ENCODE assay signal across 8 cellular contexts in the genomic region with DNA sequence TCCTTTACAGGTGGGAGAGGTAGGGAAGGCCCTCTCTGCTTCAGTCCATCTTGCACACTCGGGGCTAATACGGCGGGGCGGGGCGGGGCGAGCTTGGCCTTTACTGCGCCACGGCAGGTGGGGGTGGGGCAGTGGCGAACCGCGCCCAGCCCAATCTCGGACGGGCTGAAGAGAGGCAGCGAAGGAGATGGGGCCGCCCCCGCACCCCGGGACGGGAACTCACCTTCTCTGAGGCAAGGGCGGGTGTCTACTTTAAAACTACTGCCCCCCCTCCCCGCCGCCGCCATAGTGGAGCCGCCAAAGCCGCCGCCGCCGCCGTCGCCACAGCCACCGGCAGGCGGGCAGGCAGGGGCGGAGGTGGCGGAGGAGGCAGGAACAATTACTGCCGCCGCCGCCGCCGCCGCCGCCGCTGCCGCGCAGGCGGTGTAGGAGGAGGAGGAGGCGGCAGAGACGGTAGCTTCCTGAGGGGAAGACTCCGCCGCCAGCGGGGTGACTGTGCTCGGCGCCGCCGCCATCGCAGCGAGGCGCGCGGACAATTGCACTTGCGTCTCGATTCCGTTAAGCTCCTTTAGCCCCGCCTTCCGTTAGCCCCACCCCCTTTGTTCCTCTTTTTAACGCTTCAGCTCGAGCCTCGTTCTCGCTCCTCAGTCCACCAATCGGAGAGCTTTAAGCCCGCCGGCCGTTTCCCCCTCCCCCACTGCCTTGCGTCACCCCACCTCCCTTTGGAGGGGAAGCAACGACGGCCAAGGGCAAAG. TPM values are rescaled to one million over a fixed set of nuclear protein-coding genes. Genes with fewer than 3 reads are reported as not detected.
DNase-seq lines count a peak whose midpoint lies in the region; ATAC-seq, FAIRE-seq and TF ChIP-seq lines count a peak whose summit lies in the region.

A gene (minus strand): TSS at position 534 of the 755 bp plus-strand sequence. CDS start 19 bp downstream, at position 515.

- no peaks in the 10 kb centered on the region for H3K79me2 ChIP-seq in OCI-LY1 (ENCODE audit: insufficient read depth, low read length)

- H3F3A ChIP-seq in OCI-LY1 (ENCODE audit: insufficient read depth, low read length) = no peaks in the 10 kb centered on the region

- DNase-seq in D721Med (ENCODE audit: insufficient read length, low spot score) (no peak), esophagus squamous epithelium (lab: John Stamatoyannopoulos, UW) (peak; percentile 46), myocyte (ENCODE audit: low read depth) (peak; percentile 65)
- peak; percentile 89 for DNase-seq in activated T-cell treated with anti-CD3 and anti-CD28 coated beads, Interleukin-2, amount 50 U/mL, for 1 hour
- peak; percentile 87 to 92 for DNase-seq in stimulated activated CD8-positive, alpha-beta memory T cell treated with anti-CD3 and anti-CD28 coated beads, Interleukin-7, amount 100 ng/mL, for 4 hours (ENCODE audit: low read depth in 2 of 2)

- H2AFZ ChIP-seq in OCI-LY1 (ENCODE audit: low read length) = no peak within 1 kb of the TSS

- H3K36me3 ChIP-seq in HUES6 (ENCODE audit: control insufficient read depth, insufficient read depth, low read length) = no peaks in the 10 kb centered on the region
- no peaks in the 10 kb centered on the region for H3K36me3 ChIP-seq in OCI-LY1 (ENCODE audit: insufficient read depth, low read length)
- H3K36me3 ChIP-seq in esophagus squamous epithelium = no peaks in the 10 kb centered on the region

- peaks cover 9% of the 10 kb centered on the region for H3K9me3 ChIP-seq in HUES6 (ENCODE audit: control insufficient read depth, insufficient read depth, low read depth, low read length)
- no peaks in the 10 kb centered on the region for H3K9me3 ChIP-seq in OCI-LY1 (ENCODE audit: low read length)
- no peaks in the 10 kb centered on the region for H3K9me3 ChIP-seq in esophagus squamous epithelium

- H3K9ac ChIP-seq in HUES6 (ENCODE audit: low read length) = peak within 1 kb of the TSS; percentile 83
- H3K9ac ChIP-seq in OCI-LY1 (ENCODE audit: low read length) = peak within 1 kb of the TSS; percentile 95

- H3K4me1 ChIP-seq in HUES6 (ENCODE audit: control insufficient read depth, insufficient read depth, low read length) = peaks cover 15% of the 10 kb centered on the region
- H3K4me1 ChIP-seq in OCI-LY1 (ENCODE audit: insufficient read depth, low read length, severe bottlenecking) = peaks cover 9% of the 10 kb centered on the region
- H3K4me1 ChIP-seq in esophagus squamous epithelium = peaks cover 0 to 9% (median 0%) of the 10 kb centered on the region in 3 donors

- peak within 1 kb of the TSS; percentile 90 for H3K27ac ChIP-seq in HUES6 (ENCODE audit: low read depth, low read length)
- H3K27ac ChIP-seq in OCI-LY1 (ENCODE audit: low read depth, low read length, poor library complexity, severe bottlenecking) = peak within 1 kb of the TSS; percentile 66
- peak within 1 kb of the TSS; percentile 82 to 93 (median 89) for H3K27ac ChIP-seq in esophagus squamous epithelium

- WGBS in esophagus squamous epithelium, 2 donors = 3 to 38% methylated on average over 8 to 13 of the region's 74 CpGs

- H3K4me2 ChIP-seq in OCI-LY1 (ENCODE audit: low read length) = peak within 1 kb of the TSS; percentile 71

- H4K20me1 ChIP-seq in OCI-LY1 (ENCODE audit: insufficient read depth, low read length) = no peaks in the 10 kb centered on the region

- no peak for TF ChIP-seq CTCF in D721Med (IDR thresholded peaks at IDR 0.05; ENCODE audit: insufficient read depth, missing control alignments)
- TF ChIP-seq CTCF in OCI-LY1 (IDR thresholded peaks at IDR 0.05; ENCODE audit: low read length) = no peak
- TF ChIP-seq CTCF in esophagus squamous epithelium (IDR thresholded peaks at IDR 0.05) = no peak

- peak in 2 of 4 donors; percentile 89 to 92 for TF ChIP-seq POLR2A in esophagus squamous epithelium (IDR thresholded peaks at IDR 0.05)

- FAIRE-seq in D721Med (lab: Jason Lieb, UNC) = peak; percentile 55

- intact Hi-C loops in esophagus squamous epithelium (cut with DNase I) = no loop called here

- peak; percentile 89 for ATAC-seq in GM21423 (IDR thresholded peaks at IDR 0.05; ENCODE audit: unreplicated experiment)

- no peaks in the 10 kb centered on the region for H3K9me2 ChIP-seq in OCI-LY1 (ENCODE audit: low read depth, low read length)

- H3K27me3 ChIP-seq in HUES6 (ENCODE audit: control insufficient read depth, insufficient read depth, low read length) (peaks cover 9% of the 10 kb centered on the region; the same call in 1 of the 2 replicates), OCI-LY1 (ENCODE audit: insufficient read depth, low read length) (no peaks in the 10 kb centered on the region), esophagus squamous epithelium (no peaks in the 10 kb centered on the region)

- peak within 1 kb of the TSS; percentile 77 for H3K4me3 ChIP-seq in HUES6 (ENCODE audit: low read depth, low read length)
- peak within 1 kb of the TSS; percentile 75 for H3K4me3 ChIP-seq in OCI-LY1 (ENCODE audit: low read depth, low read length, poor library complexity, severe bottlenecking)
- H3K4me3 ChIP-seq in esophagus squamous epithelium = peak within 1 kb of the TSS; percentile 58 to 74 (median 63)

RNA-seq across cellular contexts. Expression of the gene that starts here (rescaled TPM):
- total RNA-seq in esophagus squamous epithelium = 1 to 10 TPM in 1 of 4 donors, under 1 TPM in 3; 0.57 to 4.6 (median 0.72) TPM
- 0.19 and 0.31 TPM in 2 replicates for total RNA-seq in myocyte
- polyA plus RNA-seq in myocyte (2012) = 0.37 TPM

Comparison
In these comparisons a context has a peak if more than half of its experiments do, and no peak if none do; other contexts are left out.
1. Peak in DNase-seq in myocyte; RNA of the gene not detected or under 1 TPM.